In genomic region chr6:110878751-110879539, GRCh38 we compare ENCODE assay signal across 8 cellular contexts. TPM values are rescaled to one million over a fixed set of nuclear protein-coding genes. Genes with fewer than 3 reads are reported as not detected.
DNase-seq lines count a peak whose midpoint lies in the region; ATAC-seq and TF ChIP-seq lines count a peak whose summit lies in the region.

No MANE protein-coding gene starts in this region.

- H3K27me3 ChIP-seq in left ventricle myocardium inferior (ENCODE audit: low read depth) (no peaks in the 10 kb centered on the region), mammary epithelial cell (ENCODE audit: insufficient read depth, low read length) (no peaks in the 10 kb centered on the region), liver (ENCODE audit: control insufficient read depth in 4 of 4, insufficient read depth in 4 of 4, low read length in 3 of 4) (no peaks in the 10 kb centered on the region), suprapubic skin (no peaks in the 10 kb centered on the region)

- intact Hi-C loops in left ventricle myocardium inferior (cut with micrococcal nuclease) (loop anchor here (10.0 kb wide), 1 partner anchor 64 kb away; the partner anchor contains the start of gene CDK19), Right ventricle myocardium superior (cut with DNase I) (loop anchor here (10.0 kb wide), 2 partner anchors 194 to 344 kb away; no protein-coding TSS in a partner anchor), mammary epithelial cell (cut with micrococcal nuclease) (loop anchor here (5.0 kb wide), 1 partner anchor 262 kb away; no protein-coding TSS in a partner anchor)

- H3K4me3 ChIP-seq in left ventricle myocardium inferior (peak overlapping the region; percentile 93), mammary epithelial cell (replicated peaks in 1 of 3; ENCODE audit: insufficient read depth in 1 of 3, low read depth in 2 of 3, low read length in 3 of 3) (peak overlapping the region in 2 of 3 experiments; percentile 26 to 85), liver (ENCODE audit: low read depth in 1 of 3, low read length in 3 of 3) (no peak overlapping the region), suprapubic skin (peak overlapping the region; percentile 4)

- dilution Hi-C loops in mammary epithelial cell (cut with HindIII; ENCODE audit: low sequenced_read_pairs), result loop anchor here (5.0 kb wide), 5 partner anchors 62 to 342 kb away; partner anchors contain the start of genes CDK19, GTF3C6 and RPF2

- peaks cover 95% of the 10 kb centered on the region for H3K4me1 ChIP-seq in left ventricle myocardium inferior
- peaks cover 22% of the 10 kb centered on the region for H3K4me1 ChIP-seq in mammary epithelial cell (ENCODE audit: insufficient read depth, low read length)
- H3K4me1 ChIP-seq in liver (ENCODE audit: control insufficient read depth in 4 of 4, insufficient read depth in 4 of 4, low read length in 3 of 4), result peaks cover 15 to 47% (median 28%) of the 10 kb centered on the region in 4 donors
- peaks cover 63% of the 10 kb centered on the region for H3K4me1 ChIP-seq in suprapubic skin

- ATAC-seq in Right ventricle myocardium superior (ENCODE audit: poor library complexity), result no peak

- TF ChIP-seq POLR2A in suprapubic skin (IDR thresholded peaks at IDR 0.05), result no peak

- H3K9ac ChIP-seq in mammary epithelial cell (ENCODE audit: insufficient read depth, low read length), result no peak overlapping the region
- no peak overlapping the region for H3K9ac ChIP-seq in liver (ENCODE audit: low read depth in 1 of 2, low read length in 2 of 2)

- CTCF ChIA-PET in mammary epithelial cell (lab: Charles Lee; ENCODE audit: low non-redundant PET), result interaction anchor here (1.0 kb wide), 1 partner anchor 66 kb away, joined by 10 read pairs; no protein-coding TSS in a partner anchor

- H4K20me1 ChIP-seq in mammary epithelial cell (ENCODE audit: insufficient read depth, low read length), result peaks cover 60% of the 10 kb centered on the region

- peak; percentile 46 to 66 for TF ChIP-seq RAD21 in liver (IDR thresholded peaks at IDR 0.05)

- 74% methylated on average over 10 of the region's 10 CpGs for WGBS in mammary epithelial cell (ENCODE audit: low coverage, missing lambda C conversion rate)
- WGBS in liver, result 53% methylated on average over 10 of the region's 10 CpGs
- WGBS in suprapubic skin, result 29% methylated on average over 10 of the region's 10 CpGs

- TF ChIP-seq CTCF in left ventricle myocardium inferior (IDR thresholded peaks at IDR 0.05; ENCODE audit: borderline replicate concordance) (peak; percentile 54), mammary epithelial cell (conservative IDR thresholded peaks at IDR 0.05 in 1 of 2, IDR thresholded peaks at IDR 0.05 in 1 of 2; ENCODE audit: extremely low read depth in 1 of 2, insufficient read depth in 1 of 2, low read depth in 1 of 2, low read length in 2 of 2) (peak in 1 of 2 donors; percentile 27), liver (IDR thresholded peaks at IDR 0.05; ENCODE audit: low read depth, low read length, missing input control) (peak; percentile 13), suprapubic skin (IDR thresholded peaks at IDR 0.05) (peak in 1 of 2 donors; percentile 34)

- H3K27ac ChIP-seq in left ventricle myocardium inferior (replicated peaks) (peak overlapping the region; percentile 22), mammary epithelial cell (ENCODE audit: insufficient read depth, low read depth, low read length) (no peak overlapping the region), liver (ENCODE audit: low read depth in 1 of 2, low read length in 2 of 2) (no peak overlapping the region), suprapubic skin (no peak overlapping the region)

- TF ChIP-seq EP300 in suprapubic skin (IDR thresholded peaks at IDR 0.05), result no peak

- no TSS peak for BruUV-seq in mammary epithelial cell (replicated peaks; lab: Mats Ljungman, UMichigan)

- H3K9me3 ChIP-seq in left ventricle myocardium inferior (replicated peaks) (no peaks in the 10 kb centered on the region), mammary epithelial cell (replicated peaks; ENCODE audit: insufficient read depth, low read length) (no peaks in the 10 kb centered on the region), liver (ENCODE audit: control insufficient read depth in 4 of 4, low read length in 3 of 4) (no peaks in the 10 kb centered on the region), suprapubic skin (no peaks in the 10 kb centered on the region)

- peak overlapping the region; percentile 87 for H3K4me2 ChIP-seq in mammary epithelial cell (ENCODE audit: insufficient read depth, low read depth, low read length)

- no peak overlapping the region for H2AFZ ChIP-seq in mammary epithelial cell (ENCODE audit: low read depth, low read length)

- H3K79me2 ChIP-seq in mammary epithelial cell (ENCODE audit: insufficient read depth, low read length), result peaks cover 99% of the 10 kb centered on the region

- DNase-seq in left ventricle myocardium inferior (no peak), Right ventricle myocardium superior (no peak), mammary epithelial cell (no peak), suprapubic skin (ENCODE audit: low spot score in 2 of 2) (no peak), OCI-M2 (lab: John Stamatoyannopoulos, UW; ENCODE audit: unreplicated experiment) (no peak), DMS153 treated with DMSO at 0.1 percent for 48 hours (lab: John Stamatoyannopoulos, UW; ENCODE audit: unreplicated experiment) (no peak)

- in situ Hi-C loops in mammary epithelial cell (cut with MboI; ENCODE audit: low sequenced_read_pairs in 2 of 2), result loop anchor here in 1 of 2 donors (10.0 to 25.0 kb wide), 2 partner anchors 192 to 344 kb away; no protein-coding TSS in a partner anchor

- H3K36me3 ChIP-seq in left ventricle myocardium inferior (no peaks in the 10 kb centered on the region), mammary epithelial cell (ENCODE audit: insufficient read depth, low read length) (no peaks in the 10 kb centered on the region), liver (ENCODE audit: control insufficient read depth in 4 of 4, insufficient read depth in 3 of 4, low read depth in 1 of 4, low read length in 3 of 4) (no peaks in the 10 kb centered on the region), suprapubic skin (no peaks in the 10 kb centered on the region)

TF ChIP-seq in PFSK-1, 5 proteins besides CTCF, POLR2A, EP300 and RAD21 (continues in another document):
- TF ChIP-seq POLR2AphosphoS5 (IDR thresholded peaks at IDR 0.05; ENCODE audit: low read depth, low read length) (peak; percentile 32; the same call in 1 of the 2 replicates), FOXP2 (optimal IDR thresholded peaks at IDR 0.05; ENCODE audit: borderline replicate concordance, extremely low read depth, extremely low read length, insufficient read depth) (no peak), SIN3A (IDR thresholded peaks at IDR 0.05; ENCODE audit: borderline replicate concordance, insufficient read depth, low read length) (peak; percentile 78; the same call in 1 of the 2 replicates)

TF ChIP-seq in liver, 16 proteins besides CTCF, POLR2A, EP300 and RAD21:
- TF ChIP-seq FOXA1 (IDR thresholded peaks at IDR 0.05) (no peak), JUND (IDR thresholded peaks at IDR 0.05) (no peak), HNF4G (IDR thresholded peaks at IDR 0.05) (no peak), RXRA (IDR thresholded peaks at IDR 0.05) (no peak), HNF4A (conservative IDR thresholded peaks at IDR 0.05) (no peak), ZBTB33 (IDR thresholded peaks at IDR 0.05) (no peak)

RNA-seq across cellular contexts. Expression of gene AMD1, which starts 4.4 kb away (rescaled TPM):
- total RNA-seq in left ventricle myocardium inferior (72.8 TPM), Right ventricle myocardium superior (67.0 TPM), mammary epithelial cell (10 to 100 TPM; 69.7 to 97.5 TPM), liver (10 to 100 TPM; 45.7 to 46.4 TPM), suprapubic skin (10 to 100 TPM; 55.4 to 75.7 (median 69.3) TPM)
- polyA plus RNA-seq in PFSK-1 (2012; ENCODE audit: insufficient read length, low read depth), result 20.8 TPM
- polyA plus RNA-seq in mammary epithelial cell (68.4 TPM), liver (10 to 100 TPM; 14.5 to 19.6 TPM)
- polyA minus RNA-seq in mammary epithelial cell, result 51.4 TPM

Comparison
In these comparisons a context has a peak if more than half of its experiments do, and no peak if none do; other contexts are left out.
1. H3K4me3 ChIP-seq: peak in left ventricle myocardium inferior (single experiment), mammary epithelial cell (2 of 3) and suprapubic skin (single experiment); none in liver (0 of 3).